Comparison of ENCODE assay signal across 20 cellular contexts in genomic region chr16:84909686-84910085, GRCh38.
DNase-seq lines count a peak whose midpoint lies in the region; ATAC-seq and TF ChIP-seq lines count a peak whose summit lies in the region.
"Had no signal": no experiment of that assay in that cellular context is flagged by ENCODE, and none has a peak within 500 bp of the region (broad histone marks: within the 10 kb centered on the region; RNA-seq: fewer than 3 reads in every experiment).

No MANE protein-coding gene starts in this region.

- no peak overlapping the region for H3K4me3 ChIP-seq in NB4 (ENCODE audit: low read depth, low read length)
- no peak overlapping the region for H3K4me3 ChIP-seq in upper lobe of left lung
- H3K4me3 ChIP-seq: GM23248 had no signal

- TF ChIP-seq POLR2A in NB4 (IDR thresholded peaks at IDR 0.05; ENCODE audit: extremely low read depth, insufficient read length) = no peak
- no peak for TF ChIP-seq POLR2A in upper lobe of left lung (IDR thresholded peaks at IDR 0.05)

- TF ChIP-seq EP300 in upper lobe of left lung (IDR thresholded peaks at IDR 0.05) = no peak

- DNase-seq in NB4 (ENCODE audit: low read depth) (peak; percentile 24), upper lobe of left lung (no peak), type B pancreatic cell (ENCODE audit: extremely low spot score, unreplicated experiment) (no peak), NCI-H526 (lab: John Stamatoyannopoulos, UW) (no peak)
- DNase-seq: C1 segment of cervical spinal cord; Caco-2; CD8-positive, alpha-beta T cell; GM23248; H7; KBM-7; NCI-H1105 treated with DMSO at 0.1 percent for 48 hours; NCI-H1694 treated with DMSO at 0.1 percent for 48 hours; NCI-H2081; NCI-H2227 treated with DMSO at 0.1 percent for 48 hours; NCI-H69; RPMI8226; SHP77 treated with DMSO at 0.1 percent for 48 hours had no signal

- no peak overlapping the region for H3K4me3 Mint-ChIP-seq in dendritic cell treated with granulocyte-macrophage colony-stimulating factor and Interleukin-4, amounts not matched to agents 40 ng/mL and 50 ng/mL, for 4 days
- H3K4me3 Mint-ChIP-seq in nephron (no peak overlapping the region), type B pancreatic cell (no peak overlapping the region)
- H3K4me3 Mint-ChIP-seq: CD8-positive, alpha-beta T cell had no signal

- TF ChIP-seq CTCF in NB4 (IDR thresholded peaks at IDR 0.05; ENCODE audit: low read depth, low read length) = no peak
- no peak for TF ChIP-seq CTCF in nephron (IDR thresholded peaks at IDR 0.05; ENCODE audit: unreplicated experiment in 3 of 3)
- no peak for TF ChIP-seq CTCF in upper lobe of left lung (IDR thresholded peaks at IDR 0.05)
- no peak for TF ChIP-seq CTCF in type B pancreatic cell (conservative IDR thresholded peaks at IDR 0.05)

- WGBS in upper lobe of left lung, 2 donors = 91 to 97% methylated on average over 4 to 6 of the region's 6 CpGs

- no peaks in the 10 kb centered on the region for H3K36me3 Mint-ChIP-seq in dendritic cell treated with granulocyte-macrophage colony-stimulating factor and Interleukin-4, amounts not matched to agents 40 ng/mL and 50 ng/mL, for 4 days (ENCODE audit: low read depth)
- H3K36me3 Mint-ChIP-seq in nephron (ENCODE audit: low read depth) (peaks cover 5% of the 10 kb centered on the region), type B pancreatic cell (no peaks in the 10 kb centered on the region)
- H3K36me3 Mint-ChIP-seq: CD8-positive, alpha-beta T cell had no signal

- H3K36me3 ChIP-seq in upper lobe of left lung = peaks cover 0 to 9% (median 0%) of the 10 kb centered on the region in 4 donors

- no peaks in the 10 kb centered on the region for H3K27me3 ChIP-seq in upper lobe of left lung

- intact Hi-C loops in dendritic cell treated with granulocyte-macrophage colony-stimulating factor and Interleukin-4, amounts not matched to agents 40 ng/mL and 50 ng/mL, for 4 days (cut with micrococcal nuclease) = no loop called here

- H3K27ac Mint-ChIP-seq in dendritic cell treated with granulocyte-macrophage colony-stimulating factor and Interleukin-4, amounts not matched to agents 40 ng/mL and 50 ng/mL, for 4 days = peak overlapping the region; percentile 50
- peak overlapping the region in 2 of 3 experiments; percentile 54 to 89 for H3K27ac Mint-ChIP-seq in nephron
- H3K27ac Mint-ChIP-seq in type B pancreatic cell = no peak overlapping the region
- H3K27ac Mint-ChIP-seq: CD8-positive, alpha-beta T cell had no signal

- no peaks in the 10 kb centered on the region for H3K9me3 Mint-ChIP-seq in dendritic cell treated with granulocyte-macrophage colony-stimulating factor and Interleukin-4, amounts not matched to agents 40 ng/mL and 50 ng/mL, for 4 days
- no peaks in the 10 kb centered on the region for H3K9me3 Mint-ChIP-seq in nephron
- H3K9me3 Mint-ChIP-seq in type B pancreatic cell = no peaks in the 10 kb centered on the region
- H3K9me3 Mint-ChIP-seq: CD8-positive, alpha-beta T cell had no signal

- peaks cover 69% of the 10 kb centered on the region for H3K4me1 Mint-ChIP-seq in dendritic cell treated with granulocyte-macrophage colony-stimulating factor and Interleukin-4, amounts not matched to agents 40 ng/mL and 50 ng/mL, for 4 days (ENCODE audit: low read depth)
- peaks cover 52% of the 10 kb centered on the region for H3K4me1 Mint-ChIP-seq in nephron
- H3K4me1 Mint-ChIP-seq in type B pancreatic cell (ENCODE audit: unreplicated experiment) = peaks cover 11% of the 10 kb centered on the region

- H3K27me3 Mint-ChIP-seq in dendritic cell treated with granulocyte-macrophage colony-stimulating factor and Interleukin-4, amounts not matched to agents 40 ng/mL and 50 ng/mL, for 4 days = peaks cover 4% of the 10 kb centered on the region
- H3K27me3 Mint-ChIP-seq in nephron (ENCODE audit: low read depth) = peaks cover 9% of the 10 kb centered on the region
- no peaks in the 10 kb centered on the region for H3K27me3 Mint-ChIP-seq in type B pancreatic cell

- peaks cover 19 to 24% (median 22%) of the 10 kb centered on the region in 4 donors for H3K4me1 ChIP-seq in upper lobe of left lung
- H3K4me1 ChIP-seq: Caco-2 had no signal

- H3K9me3 ChIP-seq in upper lobe of left lung = no peaks in the 10 kb centered on the region
- H3K9me3 ChIP-seq: Caco-2 had no signal

- peak overlapping the region; percentile 52 to 82 (median 76) for H3K27ac ChIP-seq in upper lobe of left lung
- H3K27ac ChIP-seq: GM23248 had no signal

- ATAC-seq in upper lobe of left lung (ENCODE audit: low FRiP score in 2 of 2) (no peak), HG03469 (IDR thresholded peaks at IDR 0.05; ENCODE audit: unreplicated experiment) (no peak)
- ATAC-seq: CD8-positive, alpha-beta T cell had no signal
